In the genomic region with DNA sequence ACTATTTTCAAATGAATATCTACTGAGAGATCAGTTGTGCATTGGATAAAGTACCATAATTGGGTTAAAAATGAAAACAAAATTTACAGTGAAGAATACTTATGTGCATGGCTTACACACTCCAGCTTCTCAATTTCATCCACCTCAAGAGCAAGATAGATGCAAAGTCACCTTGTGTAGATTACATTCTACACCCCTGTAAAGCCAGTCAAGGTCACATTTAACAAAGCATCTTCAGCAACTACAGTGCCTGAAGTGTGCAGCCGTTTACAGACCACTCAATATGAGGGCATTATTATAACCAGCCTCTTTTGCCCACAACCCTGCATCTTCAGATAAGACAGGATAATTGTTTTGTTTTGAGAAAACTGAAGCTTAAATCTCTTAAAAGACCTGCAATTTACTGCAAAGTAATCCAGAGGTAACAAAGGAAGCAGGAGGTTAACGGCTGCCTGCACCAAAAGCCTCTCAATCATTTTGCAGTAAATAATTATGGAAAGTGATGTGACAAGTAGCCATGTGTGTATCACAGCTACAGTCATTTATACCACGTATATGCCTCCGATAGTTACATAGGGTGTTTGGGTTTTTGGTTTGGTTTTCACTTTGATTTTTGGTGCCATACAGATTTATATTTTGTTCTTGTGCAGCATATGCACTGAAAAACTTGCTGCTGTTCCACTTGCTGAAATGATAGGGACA, we compare ENCODE assay signal across 10 cellular contexts. TPM values are rescaled to one million over a fixed set of nuclear protein-coding genes. Genes with fewer than 3 reads are reported as not detected.
DNase-seq lines count a peak whose midpoint lies in the region; ATAC-seq, FAIRE-seq and TF ChIP-seq lines count a peak whose summit lies in the region.
"Had no signal": no experiment of that assay in that cellular context is flagged by ENCODE, and none has a peak within 500 bp of the region (broad histone marks: within the 10 kb centered on the region; RNA-seq: fewer than 3 reads in every experiment).

No MANE protein-coding gene starts in this region.

- H3K18ac ChIP-seq in H1 (ENCODE audit: extremely low read depth, low read length): no peak overlapping the region

- H2BK120ac ChIP-seq in H1 (replicated peaks; ENCODE audit: low read depth, low read length): no peak overlapping the region

- H2BK20ac ChIP-seq in H1 (ENCODE audit: low read length): no peak overlapping the region

- TF ChIP-seq CTCF in H1 (IDR thresholded peaks at IDR 0.05; ENCODE audit: control extremely low read depth in 1 of 3, insufficient read depth in 1 of 3, low read depth in 1 of 3, low read length in 3 of 3) (no peak), gastrocnemius medialis (IDR thresholded peaks at IDR 0.05 in 4 of 5, conservative IDR thresholded peaks at IDR 0.05 in 1 of 5) (no peak)

- H2AFZ ChIP-seq in H1 (ENCODE audit: low read length): no peak overlapping the region

- no peak overlapping the region for H3K23ac ChIP-seq in H1 (ENCODE audit: insufficient read length)

- no peak for FAIRE-seq in H1 (lab: Jason Lieb, UNC)

- in situ Hi-C loops in gastrocnemius medialis (cut with MboI; ENCODE audit: low sequenced_read_pairs in 4 of 4): no loop called here

- H4K8ac ChIP-seq in H1 (ENCODE audit: extremely low read depth, insufficient read depth, low read length): no peak overlapping the region

- H3K14ac ChIP-seq in H1 (ENCODE audit: insufficient read length): no peak overlapping the region

- 88% methylated on average over 4 of the region's 4 CpGs; no CpG with 5 or more reads in 1 of the 2 experiments for WGBS in H1 (ENCODE audit: extremely low coverage in 1 of 2, insufficient coverage in 1 of 2, insufficient read length in 1 of 2, insufficient replicate concordance in 2 of 2, low coverage in 1 of 2, low lambda C conversion rate in 2 of 2, missing lambda C conversion rate in 1 of 2), 2 experiments

- H3K36me3 ChIP-seq in H1 (ENCODE audit: control insufficient read depth in 2 of 4, insufficient read depth in 4 of 4, low read length in 3 of 4) (peaks cover 0 to 21% (median 2%) of the 10 kb centered on the region in 4 experiments; a peak in 3 of 8 replicates), gastrocnemius medialis (no peaks in the 10 kb centered on the region)

- peaks cover 15 to 54% of the 10 kb centered on the region in 2 experiments for H3K79me2 ChIP-seq in H1 (ENCODE audit: control insufficient read depth in 1 of 2, insufficient read depth in 2 of 2, low read length in 2 of 2)

- H4K20me1 ChIP-seq in H1 (replicated peaks in 1 of 2; ENCODE audit: control insufficient read depth in 1 of 2, insufficient read depth in 2 of 2, low read length in 2 of 2): peaks cover 2 to 11% of the 10 kb centered on the region in 2 experiments

- POLR2A ChIA-PET in H1 (lab: Charles Lee; ENCODE audit: partially characterized antibody): interaction anchor here (1.5 to 2.6 kb wide), 3 partner anchors 7 to 23 kb away, joined by 4 to 13 read pairs (median 5); no protein-coding TSS in a partner anchor

- H3K56ac ChIP-seq in H1 (replicated peaks; ENCODE audit: insufficient read length, low read depth, low read length): no peak overlapping the region

- H3K4me1 ChIP-seq in H1 (replicated peaks in 1 of 4; ENCODE audit: control insufficient read depth in 3 of 4, insufficient read depth in 4 of 4, low read length in 3 of 4) (peaks cover 0 to 11% (median 5%) of the 10 kb centered on the region in 4 experiments; a peak in 4 of 7 replicates), gastrocnemius medialis (peaks cover 58 to 75% of the 10 kb centered on the region in 2 donors)

- CTCF ChIA-PET in H1 (lab: Charles Lee; ENCODE audit: partially characterized antibody): interaction anchor here (0.6 to 1.5 kb wide), 2 partner anchors 22 to 32 kb away, joined by 3 read pairs; no protein-coding TSS in a partner anchor

- H3K27me3 ChIP-seq in H1 (replicated peaks in 1 of 4; ENCODE audit: control insufficient read depth in 3 of 4, extremely low read depth in 1 of 4, insufficient read depth in 3 of 4, low read length in 3 of 4) (no peaks in the 10 kb centered on the region), gastrocnemius medialis (no peaks in the 10 kb centered on the region)

- intact Hi-C loops in gastrocnemius medialis (cut with DNase I; ENCODE audit: low total_unique reads): no loop called here

- H2BK5ac ChIP-seq in H1 (ENCODE audit: low read depth, low read length): no peak overlapping the region

- H3K23me2 ChIP-seq in H1 (ENCODE audit: low read depth, low read length): no peaks in the 10 kb centered on the region; the same call in 1 of the 2 replicates

- H4K91ac ChIP-seq in H1 (replicated peaks; ENCODE audit: insufficient read length, low read length): no peak overlapping the region

- H3K4me2 ChIP-seq in H1 (ENCODE audit: insufficient read depth in 1 of 2, low read depth in 2 of 2, low read length in 2 of 2): peak overlapping the region; percentile 13 to 45; a peak in 2 of 4 replicates

- H3K9me3 ChIP-seq in H1 (ENCODE audit: insufficient read depth in 2 of 2, low read depth in 1 of 2, low read length in 1 of 2) (no peaks in the 10 kb centered on the region), gastrocnemius medialis (no peaks in the 10 kb centered on the region)

- DNase-seq in NCI-H1417 (lab: John Stamatoyannopoulos, UW): peak in 2 of 3 experiments; percentile 20 to 78
- no peak for DNase-seq in NCI-H1417 treated with DMSO at 0.1 percent for 48 hours (lab: John Stamatoyannopoulos, UW)
- peak; percentile 33 for DNase-seq in NCI-H69 (lab: John Stamatoyannopoulos, UW)
- no peak for DNase-seq in H1 (ENCODE audit: low read depth in 1 of 2, low spot score in 2 of 2)
- no peak for DNase-seq in gastrocnemius medialis
- no peak for DNase-seq in GM19238 (ENCODE audit: insufficient read length, low spot score)
- DNase-seq in SW480 (ENCODE audit: low spot score): no peak
- DNase-seq: ACHN, foreskin melanocyte had no signal

- no peak overlapping the region for H3K9ac ChIP-seq in H1 (replicated peaks in 1 of 4; ENCODE audit: extremely low read depth in 1 of 4, low read depth in 3 of 4, low read length in 3 of 4)

- TF ChIP-seq EP300 in H1 (IDR thresholded peaks at IDR 0.05; ENCODE audit: borderline replicate concordance in 1 of 2, low read depth in 2 of 2, low read length in 2 of 2): no peak

- no peak overlapping the region for H2BK15ac ChIP-seq in H1 (ENCODE audit: low read length)

- ATAC-seq in gastrocnemius medialis: no peak
- no peak for ATAC-seq in HG02852 (IDR thresholded peaks at IDR 0.05; ENCODE audit: unreplicated experiment)

- H2BK12ac ChIP-seq in H1 (ENCODE audit: low read depth, low read length): no peak overlapping the region

- no peak for TF ChIP-seq POLR2A in H1 (IDR thresholded peaks at IDR 0.05; ENCODE audit: control extremely low read depth in 1 of 2, low read depth in 2 of 2, low read length in 2 of 2)
- TF ChIP-seq POLR2A in gastrocnemius medialis (IDR thresholded peaks at IDR 0.05): no peak

- peak overlapping the region in 1 of 4 experiments; percentile 84; a peak in 3 of 8 replicates for H3K4me3 ChIP-seq in H1 (ENCODE audit: extremely low read depth in 1 of 4, insufficient read depth in 2 of 4, low read depth in 3 of 4, low read length in 4 of 4)
- H3K4me3 ChIP-seq in gastrocnemius medialis: peak overlapping the region; percentile 73 to 100 (median 88)

- no peak overlapping the region for H4K5ac ChIP-seq in H1 (ENCODE audit: insufficient read length, low read depth, low read length)

- H3K27ac ChIP-seq in H1 (ENCODE audit: low read depth, low read length) (no peak overlapping the region), gastrocnemius medialis (peak overlapping the region; percentile 69 to 100 (median 96))

- H3K79me1 ChIP-seq in H1 (ENCODE audit: low read depth, low read length): 0 out of 2 replicates have a peak, but pooled peaks cover 7% of the 10 kb centered on the region

- no peak overlapping the region for H3K4ac ChIP-seq in H1 (replicated peaks; ENCODE audit: insufficient read length, low read depth, low read length)

- no peak for TF ChIP-seq RAD21 in H1 (IDR thresholded peaks at IDR 0.05 in 1 of 2, conservative IDR thresholded peaks at IDR 0.05 in 1 of 2; ENCODE audit: low read depth in 2 of 2, low read length in 2 of 2)

- H2AK5ac ChIP-seq in H1 (ENCODE audit: low read depth, low read length): no peak overlapping the region

TF ChIP-seq in H1, 55 proteins besides CTCF, POLR2A, EP300 and RAD21 (continues in another document):
- TF ChIP-seq CTBP2 (IDR thresholded peaks at IDR 0.05; ENCODE audit: borderline replicate concordance, insufficient read depth, insufficient read length, low read length) (no peak), RFX5 (IDR thresholded peaks at IDR 0.05; ENCODE audit: borderline replicate concordance, low read depth, low read length) (no peak), CREB1 (IDR thresholded peaks at IDR 0.05) (no peak), CHD1 (IDR thresholded peaks at IDR 0.05; ENCODE audit: low read depth, low read length) (no peak), HDAC6 (IDR thresholded peaks at IDR 0.05; ENCODE audit: low read depth, low read length) (no peak), FOSL1 (IDR thresholded peaks at IDR 0.05; ENCODE audit: insufficient read depth, low read depth, low read length) (no peak), JUND (IDR thresholded peaks at IDR 0.05; ENCODE audit: low read length) (no peak), CBX8 (IDR thresholded peaks at IDR 0.05; ENCODE audit: borderline replicate concordance, low read depth, low read length) (no peak)

RNA-seq across cellular contexts. Expression of a gene that starts 4.9 kb away (rescaled TPM):
- total RNA-seq in H1 (2021; fragmentation: NEBNext Ultra II Directional; extraction: Animal tissue kit (Norgen Biotek cat#: 25700)): 21.9 and 22.7 TPM in 2 replicates
- 3.0 and 3.3 TPM in 2 replicates for polyA plus RNA-seq in H1 (2011; rRNA removed)
- polyA plus RNA-seq in H1 (2011; cell fraction: cytosol; rRNA removed): 4.7 TPM
- 3.6 TPM for polyA plus RNA-seq in H1 (2011; cell fraction: nucleus; rRNA removed)
- polyA plus RNA-seq in H1 (2012, experiment 1 of 2): 7.5 to 15.5 TPM (median 9.9 TPM) in 4 replicates
- polyA plus RNA-seq in H1 (2012, experiment 2 of 2): 1.5 TPM
- polyA plus RNA-seq in H1 (2013, experiment 1 of 2): 11.2 TPM
- polyA plus RNA-seq in H1 (2013, experiment 2 of 2): 10.1 TPM
- 4.8 and 6.3 TPM in 2 replicates for polyA minus RNA-seq in H1 (2011; rRNA and poly(A)+ RNA removed)
- polyA minus RNA-seq in H1 (2011; cell fraction: cytosol; rRNA and poly(A)+ RNA removed): 8.9 TPM
- 11.1 TPM for polyA minus RNA-seq in H1 (2011; cell fraction: nucleus; rRNA and poly(A)+ RNA removed)
- total RNA-seq in gastrocnemius medialis: 10 to 100 TPM; 13.0 to 18.7 (median 15.9) TPM

RNA-seq across cellular contexts. Expression of a gene that starts 32.6 kb away (rescaled TPM):
- total RNA-seq in H1 (2021; fragmentation: NEBNext Ultra II Directional; extraction: Animal tissue kit (Norgen Biotek cat#: 25700)): 187 and 190 TPM in 2 replicates
- 150 and 168 TPM in 2 replicates for polyA plus RNA-seq in H1 (2011; rRNA removed)
- 187 TPM for polyA plus RNA-seq in H1 (2011; cell fraction: cytosol; rRNA removed)
- polyA plus RNA-seq in H1 (2011; cell fraction: nucleus; rRNA removed): 74.4 TPM
- 161 to 189 TPM (median 173 TPM) in 4 replicates for polyA plus RNA-seq in H1 (2012, experiment 1 of 2)
- polyA plus RNA-seq in H1 (2012, experiment 2 of 2): 101 TPM
- 154 TPM for polyA plus RNA-seq in H1 (2013, experiment 1 of 2)
- polyA plus RNA-seq in H1 (2013, experiment 2 of 2): 171 TPM
- 107 and 125 TPM in 2 replicates for polyA minus RNA-seq in H1 (2011; rRNA and poly(A)+ RNA removed)
- polyA minus RNA-seq in H1 (2011; cell fraction: cytosol; rRNA and poly(A)+ RNA removed): 42.1 TPM
- 42.3 TPM for polyA minus RNA-seq in H1 (2011; cell fraction: nucleus; rRNA and poly(A)+ RNA removed)
- total RNA-seq in gastrocnemius medialis: 100 to 1,000 TPM in 3 of 4 donors, 10 to 100 TPM in 1; 83.0 to 147 (median 132) TPM

Comparison
In these comparisons a context has a peak if more than half of its experiments do, and no peak if none do; other contexts are left out.
1. DNase-seq: peak in NCI-H1417 (2 of 3) and NCI-H69 (single experiment); none in NCI-H1417 treated with DMSO at 0.1 percent for 48 hours (single experiment), H1 (0 of 2), gastrocnemius medialis (0 of 2), GM19238 (single experiment) and SW480 (single experiment).